22 cellular contexts compared by ENCODE assay signal in the genomic region with DNA sequence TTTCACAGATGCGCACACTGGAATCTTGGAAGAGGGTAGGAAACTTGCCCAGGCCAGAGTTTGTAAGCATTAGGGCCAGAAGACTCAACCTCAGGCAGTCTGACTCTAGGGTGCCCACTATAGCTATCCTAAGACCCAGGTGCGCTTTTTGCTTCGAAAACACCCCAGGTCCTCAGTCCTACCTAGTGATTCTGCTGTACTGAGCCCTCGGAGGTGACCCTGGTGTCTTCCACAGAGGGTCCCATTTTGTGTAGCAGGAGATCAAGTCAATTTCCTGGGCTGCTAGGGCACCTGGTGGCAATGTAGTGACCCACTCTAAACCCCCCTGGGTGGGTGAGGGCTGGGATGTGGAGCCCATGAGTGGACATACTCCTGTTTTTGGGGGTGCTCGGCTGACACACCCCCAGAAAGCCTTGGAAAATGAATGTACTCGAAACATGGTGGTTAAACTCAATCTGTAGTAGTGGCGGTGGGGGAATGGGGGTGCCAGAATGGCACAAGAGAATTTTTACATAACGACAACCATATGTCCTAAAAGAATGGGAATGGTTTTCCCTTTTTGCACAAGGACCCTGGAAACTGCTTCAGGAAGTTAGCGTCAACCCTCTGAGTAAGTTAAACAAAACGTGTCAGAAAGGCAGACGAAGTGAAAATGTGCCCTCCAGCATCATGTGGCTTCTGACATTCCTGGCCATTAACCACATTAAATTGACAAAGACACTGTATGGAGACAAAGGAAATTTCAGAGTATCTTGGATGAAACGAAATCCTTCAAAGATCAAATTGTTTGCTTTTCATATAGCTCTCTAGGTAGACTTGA.
A peak's percentile ranks its signal among the peaks of the same experiment; 100 is the strongest.
DNase-seq lines count a peak whose midpoint lies in the region; ATAC-seq, FAIRE-seq and TF ChIP-seq lines count a peak whose summit lies in the region.
"Had no signal": no experiment of that assay in that cellular context is flagged by ENCODE, and none has a peak within 500 bp of the region (broad histone marks: within the 10 kb centered on the region; RNA-seq: fewer than 3 reads in every experiment).

No MANE protein-coding gene starts in this region.

- no peak overlapping the region for H3K27ac Mint-ChIP-seq in astrocyte (ENCODE audit: unreplicated experiment)
- H3K27ac Mint-ChIP-seq: CD8-positive, alpha-beta T cell; naive thymus-derived CD4-positive, alpha-beta T cell had no signal

- no peak for TF ChIP-seq POLR2A in vagina (IDR thresholded peaks at IDR 0.05)

- no peaks in the 10 kb centered on the region for H4K20me1 ChIP-seq in astrocyte (ENCODE audit: insufficient read depth, low read length)

- no peak overlapping the region for H3K4me3 ChIP-seq in astrocyte (ENCODE audit: insufficient read depth, low read depth, low read length)
- H3K4me3 ChIP-seq in vagina = no peak overlapping the region
- H3K4me3 ChIP-seq: gastroesophageal sphincter, SJCRH30 had no signal

- no peaks in the 10 kb centered on the region for H3K36me3 ChIP-seq in astrocyte (ENCODE audit: insufficient read depth, low read length)
- no peaks in the 10 kb centered on the region for H3K36me3 ChIP-seq in vagina
- H3K36me3 ChIP-seq: gastroesophageal sphincter, SJCRH30 had no signal

- intact Hi-C loops in vagina (cut with DNase I) (no loop called here), cardiac septum (cut with DNase I) (no loop called here)

- no peak for FAIRE-seq in astrocyte (lab: Jason Lieb, UNC)
- FAIRE-seq: GM19239 had no signal

- TF ChIP-seq CTCF in astrocyte (IDR thresholded peaks at IDR 0.05; ENCODE audit: insufficient read depth, low read depth, low read length) (no peak), vagina (IDR thresholded peaks at IDR 0.05) (no peak)

- peaks cover 15% of the 10 kb centered on the region for H3K4me1 ChIP-seq in astrocyte (ENCODE audit: insufficient read depth, low read length)
- peaks cover 17% of the 10 kb centered on the region for H3K4me1 ChIP-seq in vagina

- DNase-seq in DMS79 treated with DMSO at 0.1 percent for 48 hours (lab: John Stamatoyannopoulos, UW) = peak; percentile 19
- no peak for DNase-seq in DMS79 (lab: John Stamatoyannopoulos, UW)
- DNase-seq in astrocyte (ENCODE audit: low read depth) = peak; percentile 26
- peak; percentile 54 for DNase-seq in islet precursor cell
- peak; percentile 52 to 71 for DNase-seq in vagina (ENCODE audit: extremely low spot score in 2 of 2)
- DNase-seq in cardiac septum (ENCODE audit: low spot score) = no peak
- no peak for DNase-seq in globus pallidus (ENCODE audit: low spot score)
- DNase-seq: activated CD4-positive, CD25-positive, alpha-beta regulatory T cell treated with anti-CD3 and anti-CD28 coated beads, Interleukin-2, amount 50 U/mL, for 72 hours; activated effector memory CD4-positive, alpha-beta T cell treated with Interleukin-2 at 50 U/mL for 16 hours; amniotic stem cell; DND-41; IMR-90; naive thymus-derived CD4-positive, alpha-beta T cell; NCI-H2029 treated with DMSO at 0.1 percent for 48 hours; NCI-H524; stimulated activated CD4-positive, alpha-beta T cell treated with anti-CD3 and anti-CD28 coated beads, Interleukin-4, amount 100 ng/mL, for 24 hours had no signal

- H3K27me3 Mint-ChIP-seq in astrocyte (ENCODE audit: low read depth, unreplicated experiment) = no peaks in the 10 kb centered on the region

- H2AFZ ChIP-seq in astrocyte (ENCODE audit: low read depth, low read length) = no peak overlapping the region

- peaks cover 37% of the 10 kb centered on the region for H3K4me1 Mint-ChIP-seq in astrocyte (ENCODE audit: low read depth, unreplicated experiment)

- H3K36me3 Mint-ChIP-seq in astrocyte (ENCODE audit: low read depth, unreplicated experiment) = no peaks in the 10 kb centered on the region
- H3K36me3 Mint-ChIP-seq: CD8-positive, alpha-beta T cell had no signal

- H3K9me3 ChIP-seq in astrocyte (ENCODE audit: insufficient read depth, low read depth, low read length) (peaks cover 9% of the 10 kb centered on the region), vagina (no peaks in the 10 kb centered on the region)
- H3K9me3 ChIP-seq: gastroesophageal sphincter had no signal

- H3K79me2 ChIP-seq in astrocyte (ENCODE audit: insufficient read depth, low read length) = no peaks in the 10 kb centered on the region

- no peak for ATAC-seq in GM18511 (IDR thresholded peaks at IDR 0.05; ENCODE audit: unreplicated experiment)
- ATAC-seq: CD8-positive, alpha-beta T cell; gastroesophageal sphincter; naive thymus-derived CD4-positive, alpha-beta T cell had no signal

- H3K27me3 ChIP-seq in astrocyte (ENCODE audit: insufficient read depth, low read length) = no peaks in the 10 kb centered on the region
- no peaks in the 10 kb centered on the region for H3K27me3 ChIP-seq in vagina
- H3K27me3 ChIP-seq: SJCRH30 had no signal

- H3K27ac ChIP-seq in astrocyte (ENCODE audit: low read depth, low read length) (no peak overlapping the region), vagina (no peak overlapping the region)
- H3K27ac ChIP-seq: 22Rv1, gastroesophageal sphincter, SJCRH30 had no signal

- H3K4me2 ChIP-seq in astrocyte (ENCODE audit: low read length) = no peak overlapping the region

- no peak overlapping the region for H3K9ac ChIP-seq in astrocyte (ENCODE audit: low read length)

- H3K9me3 Mint-ChIP-seq in astrocyte (ENCODE audit: unreplicated experiment) = peaks cover 17% of the 10 kb centered on the region
- H3K9me3 Mint-ChIP-seq: CD8-positive, alpha-beta T cell had no signal

- no peak overlapping the region for H3K4me3 Mint-ChIP-seq in astrocyte (ENCODE audit: unreplicated experiment)
- H3K4me3 Mint-ChIP-seq: CD8-positive, alpha-beta T cell; naive thymus-derived CD4-positive, alpha-beta T cell had no signal

Comparison
In these comparisons a context has a peak if more than half of its experiments do, and no peak if none do; other contexts are left out.
1. DNase-seq: peak in DMS79 treated with DMSO at 0.1 percent for 48 hours (single experiment), astrocyte (single experiment), islet precursor cell (single experiment) and vagina (2 of 2); none in DMS79 (single experiment), cardiac septum (single experiment) and globus pallidus (single experiment).